ENCODE assay signal across 1 cellular context in genomic region chr7:100655908-100656674, GRCh38.
TF ChIP-seq lines count a peak whose summit lies in the region.

TSS of gene ACTL6B (minus strand) at chr7:100656448. CDS start at chr7:100656354, 94 bp downstream.

TF ChIP-seq in HepG2, 621 proteins besides CTCF, POLR2A, EP300 and RAD21 (continued from another document and continues in another):
- 0 out of 2 replicates have a peak, but pooled peaks have one; percentile 33 for TF ChIP-seq ZNF710 (CRISPR knock-in tag; IDR thresholded peaks at IDR 0.05; ENCODE audit: borderline replicate concordance)
- no peak for TF ChIP-seq CREM (IDR thresholded peaks at IDR 0.05)
- TF ChIP-seq CREM (CRISPR knock-in tag; IDR thresholded peaks at IDR 0.05), result no peak
- no peak for TF ChIP-seq PLSCR1 (CRISPR knock-in tag; IDR thresholded peaks at IDR 0.05; ENCODE audit: borderline replicate concordance)
- TF ChIP-seq TOE1 (CRISPR knock-in tag; IDR thresholded peaks at IDR 0.05), result no peak
- TF ChIP-seq ZNF883 (CRISPR knock-in tag; IDR thresholded peaks at IDR 0.05; ENCODE audit: not compliant biosample characterization), result peak; percentile 84
- peak; percentile 77; the same call in 1 of the 2 replicates for TF ChIP-seq ZC3H13 (CRISPR knock-in tag; IDR thresholded peaks at IDR 0.05)
- TF ChIP-seq NPAS2 (CRISPR knock-in tag; IDR thresholded peaks at IDR 0.05; ENCODE audit: borderline replicate concordance), result no peak
- no peak for TF ChIP-seq ZNF646 (CRISPR knock-in tag; IDR thresholded peaks at IDR 0.05)
- TF ChIP-seq SMARCC2 (IDR thresholded peaks at IDR 0.05), result no peak
- TF ChIP-seq GRHL1 (CRISPR knock-in tag; conservative IDR thresholded peaks at IDR 0.05), result no peak
- TF ChIP-seq HOMEZ (CRISPR knock-in tag; IDR thresholded peaks at IDR 0.05; ENCODE audit: low read depth), result no peak
- TF ChIP-seq ZFAT (CRISPR knock-in tag; conservative IDR thresholded peaks at IDR 0.05), result no peak
- no peak for TF ChIP-seq ZFP36 (IDR thresholded peaks at IDR 0.05; ENCODE audit: borderline replicate concordance, low read depth, low read length, partially characterized antibody)
- TF ChIP-seq ZNF451 (CRISPR knock-in tag; IDR thresholded peaks at IDR 0.05), result no peak
- no peak; the same call in 1 of the 2 replicates for TF ChIP-seq ZFP90 (CRISPR knock-in tag; IDR thresholded peaks at IDR 0.05; ENCODE audit: borderline replicate concordance)
- 0 out of 2 replicates have a peak, but pooled peaks have one; percentile 46 for TF ChIP-seq PBX3 (CRISPR knock-in tag; IDR thresholded peaks at IDR 0.05; ENCODE audit: borderline replicate concordance)
- TF ChIP-seq RAD51 (IDR thresholded peaks at IDR 0.05; ENCODE audit: borderline replicate concordance), result no peak
- TF ChIP-seq ZFP41 (CRISPR knock-in tag; IDR thresholded peaks at IDR 0.05; ENCODE audit: borderline replicate concordance), result no peak; the same call in 1 of the 2 replicates
- no peak for TF ChIP-seq ZNF510 (CRISPR knock-in tag; IDR thresholded peaks at IDR 0.05; ENCODE audit: low read depth)
- TF ChIP-seq RFX5 (IDR thresholded peaks at IDR 0.05; ENCODE audit: low read depth, low read length), result no peak
- peak; percentile 44; the same call in 1 of the 2 replicates for TF ChIP-seq YEATS2 (CRISPR knock-in tag; IDR thresholded peaks at IDR 0.05; ENCODE audit: borderline replicate concordance)
- no peak for TF ChIP-seq ZNF775 (CRISPR knock-in tag; IDR thresholded peaks at IDR 0.05; ENCODE audit: borderline replicate concordance)
- peak; percentile 32 for TF ChIP-seq YY1 (IDR thresholded peaks at IDR 0.05; ENCODE audit: insufficient read depth, insufficient replicate concordance, low read depth, low read length)
- TF ChIP-seq IKZF5 (CRISPR knock-in tag; IDR thresholded peaks at IDR 0.05), result peak; percentile 63; the same call in 1 of the 2 replicates
- 0 out of 2 replicates have a peak, but pooled peaks have one; percentile 37 for TF ChIP-seq ZNF773 (CRISPR knock-in tag; IDR thresholded peaks at IDR 0.05; ENCODE audit: borderline replicate concordance)
- peak; percentile 81; the same call in 1 of the 2 replicates for TF ChIP-seq GZF1 (CRISPR knock-in tag; IDR thresholded peaks at IDR 0.05)
- no peak for TF ChIP-seq ZNF83 (CRISPR knock-in tag; IDR thresholded peaks at IDR 0.05; ENCODE audit: borderline replicate concordance)
- TF ChIP-seq DMTF1 (CRISPR knock-in tag; IDR thresholded peaks at IDR 0.05), result no peak
- no peak for TF ChIP-seq U2AF1 (optimal IDR thresholded peaks at IDR 0.05; ENCODE audit: low read depth, low read length)
- TF ChIP-seq KDM3A (CRISPR knock-in tag; IDR thresholded peaks at IDR 0.05; ENCODE audit: low read depth), result no peak; the same call in 1 of the 2 replicates
- TF ChIP-seq PTBP1 (IDR thresholded peaks at IDR 0.05; ENCODE audit: low read depth, low read length, poor library complexity, severe bottlenecking), result no peak
- no peak for TF ChIP-seq ZNF513 (CRISPR knock-in tag; conservative IDR thresholded peaks at IDR 0.05)
- TF ChIP-seq ZBTB39 (CRISPR knock-in tag; IDR thresholded peaks at IDR 0.05), result no peak
- TF ChIP-seq CENPT (CRISPR knock-in tag; IDR thresholded peaks at IDR 0.05; ENCODE audit: low read depth), result 0 out of 2 replicates have a peak, but pooled peaks have one; percentile 39
- TF ChIP-seq GPN1 (CRISPR knock-in tag; IDR thresholded peaks at IDR 0.05; ENCODE audit: borderline replicate concordance), result no peak
